In genomic region chr12:85274076-85274415, GRCh38 we compare ENCODE assay signal across 1 cellular context.
TF ChIP-seq lines count a peak whose summit lies in the region.

No MANE protein-coding gene starts in this region.

TF ChIP-seq in GM23338, 12 proteins besides CTCF, POLR2A, EP300 and RAD21 (continued from another document):
- TF ChIP-seq ZNF462 (CRISPR knock-in tag; IDR thresholded peaks at IDR 0.05), result no peak
- no peak for TF ChIP-seq ZNF331 (CRISPR knock-in tag; IDR thresholded peaks at IDR 0.05; ENCODE audit: low read depth)
- TF ChIP-seq JUNB (IDR thresholded peaks at IDR 0.05; ENCODE audit: unreplicated experiment), result no peak
- no peak for TF ChIP-seq CREB1 (CRISPR knock-in tag; IDR thresholded peaks at IDR 0.05; ENCODE audit: low read depth)
